Comparison of ENCODE assay signal across 11 cellular contexts in the genomic region with DNA sequence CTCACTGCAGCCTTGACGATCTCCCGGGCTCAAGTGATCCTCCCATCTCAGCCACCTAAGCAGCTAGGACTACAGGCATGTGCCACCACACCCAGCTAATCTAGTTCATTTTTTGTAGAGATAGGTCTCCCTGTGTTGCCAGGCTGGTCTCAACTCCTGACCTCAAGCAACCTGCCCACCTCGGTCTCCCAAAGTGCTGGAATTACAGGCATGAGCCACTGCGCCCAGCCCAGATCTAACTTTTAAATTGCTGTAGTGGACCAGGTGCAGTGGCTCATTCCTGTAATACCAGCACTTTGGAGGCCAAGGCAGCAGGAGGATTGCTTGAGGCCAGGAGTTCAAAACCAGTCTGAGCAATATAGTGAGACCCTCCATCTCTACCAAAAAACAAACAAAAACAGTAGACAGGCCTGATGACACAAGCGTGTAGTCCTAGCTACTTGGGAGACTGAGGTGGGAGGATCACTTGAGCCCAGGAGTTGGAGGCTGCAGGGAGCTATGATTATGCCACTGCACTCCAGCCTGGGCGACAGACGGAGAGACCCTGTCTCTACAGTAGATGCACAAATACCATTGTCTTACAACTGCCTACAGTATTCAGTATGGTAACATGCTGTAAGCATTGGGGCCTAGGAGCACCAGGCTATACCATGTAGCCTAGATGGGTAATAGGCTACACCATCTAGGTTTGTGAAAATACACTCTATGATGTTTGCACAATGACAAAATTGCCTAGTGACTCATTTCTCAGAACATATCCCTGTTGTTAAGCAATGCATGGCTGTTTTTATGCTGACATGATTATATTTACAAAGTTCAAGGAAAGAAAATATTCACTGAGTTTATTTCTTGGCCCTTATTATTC. TPM values are rescaled to one million over a fixed set of nuclear protein-coding genes. Genes with fewer than 3 reads are reported as not detected.
DNase-seq lines count a peak whose midpoint lies in the region; ATAC-seq and TF ChIP-seq lines count a peak whose summit lies in the region.
"Had no signal": no experiment of that assay in that cellular context is flagged by ENCODE, and none has a peak within 500 bp of the region (broad histone marks: within the 10 kb centered on the region; RNA-seq: fewer than 3 reads in every experiment).

No MANE protein-coding gene starts in this region.

- no peaks in the 10 kb centered on the region for H3K9me2 ChIP-seq in hepatocyte (replicated peaks; ENCODE audit: insufficient read depth)

- no TSS peak for BruUV-seq in Calu3 (replicated peaks; lab: Mats Ljungman, UMichigan)

- TF ChIP-seq CTCF in hepatocyte (IDR thresholded peaks at IDR 0.05; ENCODE audit: poor library complexity), result no peak
- TF ChIP-seq CTCF in neural progenitor cell (IDR thresholded peaks at IDR 0.05), result no peak
- no peak for TF ChIP-seq CTCF in Calu3 (IDR thresholded peaks at IDR 0.05; ENCODE audit: unreplicated experiment)

- H4K20me1 ChIP-seq in hepatocyte (ENCODE audit: insufficient read depth, poor library complexity, severe bottlenecking), result no peaks in the 10 kb centered on the region
- no peaks in the 10 kb centered on the region for H4K20me1 ChIP-seq in neural progenitor cell (ENCODE audit: low read depth)

- no peak overlapping the region for H3K9ac ChIP-seq in neural progenitor cell

- peaks cover 8% of the 10 kb centered on the region for H3K4me1 ChIP-seq in hepatocyte (ENCODE audit: insufficient read depth)
- H3K4me1 ChIP-seq in neural progenitor cell, result peaks cover 12% of the 10 kb centered on the region

- peaks cover 16% of the 10 kb centered on the region for H3F3A ChIP-seq in neural progenitor cell (ENCODE audit: low read depth)

- peak overlapping the region; percentile 91 for H3K27ac ChIP-seq in hepatocyte
- no peak overlapping the region for H3K27ac ChIP-seq in neural progenitor cell
- H3K27ac ChIP-seq: cardiac muscle cell had no signal

- no peak overlapping the region for H2AFZ ChIP-seq in hepatocyte
- no peak overlapping the region for H2AFZ ChIP-seq in neural progenitor cell (replicated peaks)

- no peaks in the 10 kb centered on the region for H3K9me3 ChIP-seq in hepatocyte (ENCODE audit: low read depth)
- no peaks in the 10 kb centered on the region for H3K9me3 ChIP-seq in neural progenitor cell (ENCODE audit: low read depth)

- H3K79me2 ChIP-seq in hepatocyte, result no peaks in the 10 kb centered on the region
- H3K79me2 ChIP-seq in neural progenitor cell (ENCODE audit: low read depth), result no peaks in the 10 kb centered on the region

- H3K9me3 Mint-ChIP-seq in stimulated activated naive CD8-positive, alpha-beta T cell treated with anti-CD3 and anti-CD28 coated beads, Interleukin-15, Interleukin-2, amounts not matched to agents 100 ng/mL and 50 ng/mL, for 24 hours, result no peaks in the 10 kb centered on the region
- no peaks in the 10 kb centered on the region for H3K9me3 Mint-ChIP-seq in activated CD4-positive, alpha-beta memory T cell treated with anti-CD3 and anti-CD28 coated beads for 36 hours
- no peaks in the 10 kb centered on the region for H3K9me3 Mint-ChIP-seq in neural progenitor cell
- no peaks in the 10 kb centered on the region for H3K9me3 Mint-ChIP-seq in Calu3 (ENCODE audit: low read depth, unreplicated experiment)

- H3K4me3 ChIP-seq in hepatocyte (no peak overlapping the region), neural progenitor cell (no peak overlapping the region)
- H3K4me3 ChIP-seq: cardiac muscle cell had no signal

- no peak overlapping the region for H3K4me2 ChIP-seq in hepatocyte
- H3K4me2 ChIP-seq in neural progenitor cell, result no peak overlapping the region

- DNase-seq in stimulated activated naive CD8-positive, alpha-beta T cell treated with anti-CD3 and anti-CD28 coated beads, Interleukin-15, Interleukin-2, amounts not matched to agents 100 U/mL and 50 U/mL, for 24 hours, result no peak
- no peak for DNase-seq in activated CD4-positive, alpha-beta memory T cell treated with anti-CD3 and anti-CD28 coated beads for 36 hours
- DNase-seq in hepatocyte (ENCODE audit: low spot score), result peak; percentile 65
- DNase-seq in C1 segment of cervical spinal cord (lab: John Stamatoyannopoulos, UW), result no peak
- DNase-seq in neural progenitor cell (ENCODE audit: low spot score), result no peak
- DNase-seq in hippocampal formation (lab: John Stamatoyannopoulos, UW), result no peak
- no peak for DNase-seq in Calu3
- DNase-seq: NCI-H2029 had no signal

- H3K4me3 Mint-ChIP-seq in stimulated activated naive CD8-positive, alpha-beta T cell treated with anti-CD3 and anti-CD28 coated beads, Interleukin-15, Interleukin-2, amounts not matched to agents 100 ng/mL and 50 ng/mL, for 24 hours, result peak overlapping the region; percentile 86
- H3K4me3 Mint-ChIP-seq in activated CD4-positive, alpha-beta memory T cell treated with anti-CD3 and anti-CD28 coated beads for 36 hours, result peak overlapping the region; percentile 1
- H3K4me3 Mint-ChIP-seq in neural progenitor cell (no peak overlapping the region), Calu3 (ENCODE audit: low read depth, unreplicated experiment) (no peak overlapping the region)

- peak overlapping the region; percentile 92 for H3K27ac Mint-ChIP-seq in stimulated activated naive CD8-positive, alpha-beta T cell treated with anti-CD3 and anti-CD28 coated beads, Interleukin-15, Interleukin-2, amounts not matched to agents 100 ng/mL and 50 ng/mL, for 24 hours
- H3K27ac Mint-ChIP-seq in activated CD4-positive, alpha-beta memory T cell treated with anti-CD3 and anti-CD28 coated beads for 36 hours, result peak overlapping the region; percentile 96
- H3K27ac Mint-ChIP-seq in neural progenitor cell, result no peak overlapping the region
- no peak overlapping the region for H3K27ac Mint-ChIP-seq in Calu3 (ENCODE audit: unreplicated experiment)

- WGBS in hepatocyte (ENCODE audit: low lambda C conversion rate, missing lambda C conversion rate), result 79% methylated on average over 7 of the region's 7 CpGs

- no peaks in the 10 kb centered on the region for H3K27me3 Mint-ChIP-seq in stimulated activated naive CD8-positive, alpha-beta T cell treated with anti-CD3 and anti-CD28 coated beads, Interleukin-15, Interleukin-2, amounts not matched to agents 100 ng/mL and 50 ng/mL, for 24 hours
- no peaks in the 10 kb centered on the region for H3K27me3 Mint-ChIP-seq in activated CD4-positive, alpha-beta memory T cell treated with anti-CD3 and anti-CD28 coated beads for 36 hours
- H3K27me3 Mint-ChIP-seq in neural progenitor cell (ENCODE audit: insufficient read depth, low read depth), result peaks cover 16% of the 10 kb centered on the region
- peaks cover 19% of the 10 kb centered on the region for H3K27me3 Mint-ChIP-seq in Calu3 (ENCODE audit: unreplicated experiment)

- intact Hi-C loops in activated CD4-positive, alpha-beta memory T cell treated with anti-CD3 and anti-CD28 coated beads for 36 hours (cut with micrococcal nuclease), result no loop called here
- intact Hi-C loops in Calu3 (cut with micrococcal nuclease; ENCODE audit: unreplicated experiment), result no loop called here

- POLR2A ChIA-PET in activated CD4-positive, alpha-beta memory T cell treated with anti-CD3 and anti-CD28 coated beads for 36 hours (lab: Charles Lee), result no interaction called here

- no peak for ATAC-seq in stimulated activated naive CD8-positive, alpha-beta T cell treated with anti-CD3 and anti-CD28 coated beads, Interleukin-15, Interleukin-2, amounts not matched to agents 100 U/mL and 50 U/mL, for 24 hours

- H3K4me1 Mint-ChIP-seq in stimulated activated naive CD8-positive, alpha-beta T cell treated with anti-CD3 and anti-CD28 coated beads, Interleukin-15, Interleukin-2, amounts not matched to agents 100 ng/mL and 50 ng/mL, for 24 hours (ENCODE audit: low read depth), result peaks cover 57% of the 10 kb centered on the region
- peaks cover 57% of the 10 kb centered on the region for H3K4me1 Mint-ChIP-seq in activated CD4-positive, alpha-beta memory T cell treated with anti-CD3 and anti-CD28 coated beads for 36 hours (ENCODE audit: low read depth)
- H3K4me1 Mint-ChIP-seq in neural progenitor cell (peaks cover 25% of the 10 kb centered on the region), Calu3 (ENCODE audit: low read depth, unreplicated experiment) (peaks cover 12% of the 10 kb centered on the region)

- no peaks in the 10 kb centered on the region for H3K36me3 ChIP-seq in hepatocyte (replicated peaks; ENCODE audit: insufficient read depth, low read depth)
- H3K36me3 ChIP-seq in neural progenitor cell, result no peaks in the 10 kb centered on the region
- H3K36me3 ChIP-seq: cardiac muscle cell had no signal

- H3K27me3 ChIP-seq in hepatocyte, result no peaks in the 10 kb centered on the region
- H3K27me3 ChIP-seq in neural progenitor cell, result peaks cover 26% of the 10 kb centered on the region
- H3K27me3 ChIP-seq: cardiac muscle cell had no signal

- CTCF ChIA-PET in activated CD4-positive, alpha-beta memory T cell treated with anti-CD3 and anti-CD28 coated beads for 36 hours (lab: Charles Lee), result interaction anchor here (1.7 kb wide), 1 partner anchor 44 kb away, joined by 4 read pairs; no protein-coding TSS in a partner anchor
- CTCF ChIA-PET in Calu3 (lab: Charles Lee), result no interaction called here

- no peaks in the 10 kb centered on the region for H3K36me3 Mint-ChIP-seq in stimulated activated naive CD8-positive, alpha-beta T cell treated with anti-CD3 and anti-CD28 coated beads, Interleukin-15, Interleukin-2, amounts not matched to agents 100 ng/mL and 50 ng/mL, for 24 hours (ENCODE audit: low read depth)
- H3K36me3 Mint-ChIP-seq in activated CD4-positive, alpha-beta memory T cell treated with anti-CD3 and anti-CD28 coated beads for 36 hours, result peaks cover 10% of the 10 kb centered on the region
- H3K36me3 Mint-ChIP-seq in neural progenitor cell, result no peaks in the 10 kb centered on the region
- peaks cover 3% of the 10 kb centered on the region for H3K36me3 Mint-ChIP-seq in Calu3 (ENCODE audit: insufficient read depth, unreplicated experiment)

RNA-seq across cellular contexts. Expression of a gene that starts 1.5 kb away (rescaled TPM):
- 10 to 100 TPM; 74.6 to 75.8 TPM for total RNA-seq in activated CD4-positive, alpha-beta memory T cell treated with anti-CD3 and anti-CD28 coated beads for 36 hours
- total RNA-seq in hepatocyte (not detected in 2 replicates), neural progenitor cell (ENCODE audit: low replicate concordance) (0.56 and 0.86 TPM in 2 replicates), Calu3 (2022) (not detected in 2 replicates)
- not detected in 2 replicates for polyA plus RNA-seq in hepatocyte
- total RNA-seq: cardiac muscle cell, temporal lobe had no signal

RNA-seq across cellular contexts. Expression of a gene that starts 5.6 kb away (rescaled TPM):
- total RNA-seq in activated CD4-positive, alpha-beta memory T cell treated with anti-CD3 and anti-CD28 coated beads for 36 hours, result over 10,000 TPM; 10,694 to 13,592 TPM
- 1,377 and 3,174 TPM in 2 replicates for total RNA-seq in hepatocyte
- polyA plus RNA-seq in hepatocyte, result not detected in 2 replicates
- 1,307 and 2,709 TPM in 2 replicates for total RNA-seq in neural progenitor cell (ENCODE audit: low replicate concordance)
- total RNA-seq in Calu3 (2022), result 8,471 and 11,520 TPM in 2 replicates
- polyA plus RNA-seq: cardiac muscle cell had no signal

RNA-seq across cellular contexts. Expression of a gene that starts 5.9 kb away (rescaled TPM):
- 10 to 100 TPM; 15.0 to 15.7 TPM for total RNA-seq in activated CD4-positive, alpha-beta memory T cell treated with anti-CD3 and anti-CD28 coated beads for 36 hours
- total RNA-seq in hepatocyte, result 12.1 and 13.8 TPM in 2 replicates
- polyA plus RNA-seq in hepatocyte, result 39.5 and 42.2 TPM in 2 replicates
- 3.8 and 10.6 TPM in 2 replicates for total RNA-seq in neural progenitor cell (ENCODE audit: low replicate concordance)
- 7.9 and 8.0 TPM in 2 replicates for total RNA-seq in Calu3 (2022)

RNA-seq across cellular contexts. Expression of a gene that starts 12.8 kb away (rescaled TPM):
- total RNA-seq in activated CD4-positive, alpha-beta memory T cell treated with anti-CD3 and anti-CD28 coated beads for 36 hours, result 10 to 100 TPM; 28.1 to 28.2 TPM
- 1.8 and 9.4 TPM in 2 replicates for total RNA-seq in hepatocyte
- 5.2 and 5.6 TPM in 2 replicates for polyA plus RNA-seq in hepatocyte
- 13.2 and 31.9 TPM in 2 replicates for total RNA-seq in neural progenitor cell (ENCODE audit: low replicate concordance)
- total RNA-seq in Calu3 (2022), result 14.2 and 15.4 TPM in 2 replicates

RNA-seq across cellular contexts. Expression of a gene that starts 21.5 kb away (rescaled TPM):
- 1 to 10 TPM in 1 of 2 experiments, under 1 TPM in 1; 0.90 to 1.6 TPM for total RNA-seq in activated CD4-positive, alpha-beta memory T cell treated with anti-CD3 and anti-CD28 coated beads for 36 hours
- 0.27 TPM in 1 of 2 replicates, not detected in the other for total RNA-seq in hepatocyte
- 2.1 and 2.4 TPM in 2 replicates for polyA plus RNA-seq in hepatocyte
- 0.09 and 0.25 TPM in 2 replicates for total RNA-seq in neural progenitor cell (ENCODE audit: low replicate concordance)
- total RNA-seq in Calu3 (2022), result 0.64 and 0.76 TPM in 2 replicates

Comparison
In these comparisons a context has a peak if more than half of its experiments do, and no peak if none do; other contexts are left out.
1. H3K27ac Mint-ChIP-seq: peak in stimulated activated naive CD8-positive, alpha-beta T cell treated with anti-CD3 and anti-CD28 coated beads, Interleukin-15, Interleukin-2, amounts not matched to agents 100 ng/mL and 50 ng/mL, for 24 hours (single experiment) and activated CD4-positive, alpha-beta memory T cell treated with anti-CD3 and anti-CD28 coated beads for 36 hours (single experiment); none in neural progenitor cell (single experiment) and Calu3 (single experiment).
2. H3K4me3 Mint-ChIP-seq: peak in stimulated activated naive CD8-positive, alpha-beta T cell treated with anti-CD3 and anti-CD28 coated beads, Interleukin-15, Interleukin-2, amounts not matched to agents 100 ng/mL and 50 ng/mL, for 24 hours (single experiment) and activated CD4-positive, alpha-beta memory T cell treated with anti-CD3 and anti-CD28 coated beads for 36 hours (single experiment); none in neural progenitor cell (single experiment) and Calu3 (single experiment).
3. RNA of a gene that starts 1.5 kb away (total RNA-seq): 74.6 to 75.8 TPM in activated CD4-positive, alpha-beta memory T cell treated with anti-CD3 and anti-CD28 coated beads for 36 hours; 0.56 to 0.86 TPM in neural progenitor cell, not detected in hepatocyte and not detected in Calu3; every median in the first group is over 10 times any median in the second.